In the genomic region with DNA sequence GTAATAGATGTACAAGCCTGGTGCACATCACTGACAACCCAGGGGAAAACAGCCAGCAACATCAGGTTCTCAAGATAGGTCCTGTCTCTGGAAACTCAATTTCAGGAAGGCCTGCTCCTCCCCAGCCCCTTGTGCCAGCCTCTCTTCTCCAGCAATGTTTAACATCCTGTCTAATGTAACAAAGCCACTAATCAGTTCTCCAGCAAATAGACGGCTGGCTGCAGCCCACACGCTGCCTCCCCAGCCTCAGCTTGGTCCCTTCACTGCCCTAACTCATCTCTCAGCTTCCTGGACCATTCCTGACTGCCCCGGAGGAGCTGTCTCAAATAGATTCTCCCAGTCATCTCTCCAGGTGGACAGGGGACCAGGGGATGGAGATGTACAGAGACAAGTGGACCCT, we compare ENCODE assay signal across 10 cellular contexts. TPM values are rescaled to one million over a fixed set of nuclear protein-coding genes. Genes with fewer than 3 reads are reported as not detected.
DNase-seq lines count a peak whose midpoint lies in the region; ATAC-seq and TF ChIP-seq lines count a peak whose summit lies in the region.
"Had no signal": no experiment of that assay in that cellular context is flagged by ENCODE, and none has a peak within 500 bp of the region (broad histone marks: within the 10 kb centered on the region; RNA-seq: fewer than 3 reads in every experiment).

No MANE protein-coding gene starts in this region.

- H3K4me1 Mint-ChIP-seq in activated CD8-positive, alpha-beta T cell treated with anti-CD3 and anti-CD28 coated beads, Interleukin-2, amount 10 ng/mL, durations not matched to agents 7 days and 5 days (ENCODE audit: low read depth) = peaks cover 7% of the 10 kb centered on the region

- DNase-seq in SK-N-SH (no peak), renal cortical epithelial cell (ENCODE audit: low read depth) (peak; percentile 21), cerebellum (ENCODE audit: low spot score) (no peak), GM13976 (ENCODE audit: low spot score) (no peak), HuH-7 (ENCODE audit: low spot score) (no peak)
- no peak for DNase-seq in activated CD8-positive, alpha-beta T cell treated with anti-CD3 and anti-CD28 coated beads, Interleukin-2, amount 10 ng/mL, durations not matched to agents 7 days and 5 days
- DNase-seq: activated gamma-delta T cell treated with Interleukin-2 at 50 U/mL for 16 hours, AML-193 had no signal

- no peaks in the 10 kb centered on the region for H3K9me2 ChIP-seq in SK-N-SH

- H3K4me3 ChIP-seq in ACC112 (ENCODE audit: low read depth, low read length) (no peak overlapping the region), SK-N-SH (ENCODE audit: low read depth in 2 of 2, low read length in 1 of 2) (no peak overlapping the region), gastroesophageal sphincter (no peak overlapping the region)

- no peaks in the 10 kb centered on the region for H3K9me3 Mint-ChIP-seq in activated CD8-positive, alpha-beta T cell treated with anti-CD3 and anti-CD28 coated beads, Interleukin-2, amount 10 ng/mL, durations not matched to agents 7 days and 5 days (ENCODE audit: insufficient read depth)

- H3K27ac Mint-ChIP-seq in activated CD8-positive, alpha-beta T cell treated with anti-CD3 and anti-CD28 coated beads, Interleukin-2, amount 10 ng/mL, durations not matched to agents 7 days and 5 days = no peak overlapping the region

- no peak for TF ChIP-seq POLR2A in gastroesophageal sphincter (IDR thresholded peaks at IDR 0.05)

- no peak for ATAC-seq in gastroesophageal sphincter
- ATAC-seq in activated CD8-positive, alpha-beta T cell treated with anti-CD3 and anti-CD28 coated beads, Interleukin-2, amount 10 ng/mL, durations not matched to agents 7 days and 5 days = no peak

- no peaks in the 10 kb centered on the region for H4K20me1 ChIP-seq in SK-N-SH (ENCODE audit: insufficient read depth)

- POLR2A ChIA-PET in SK-N-SH (lab: Yijun Ruan, JAX) = no interaction called here
- POLR2A ChIA-PET in activated CD8-positive, alpha-beta T cell treated with anti-CD3 and anti-CD28 coated beads, Interleukin-2, amount 10 ng/mL, durations not matched to agents 7 days and 5 days (lab: Charles Lee) = no interaction called here

- H3K4me3 Mint-ChIP-seq in activated CD8-positive, alpha-beta T cell treated with anti-CD3 and anti-CD28 coated beads, Interleukin-2, amount 10 ng/mL, durations not matched to agents 7 days and 5 days = no peak overlapping the region

- peak overlapping the region; percentile 80; the same call in 1 of the 2 replicates for H3K4me2 ChIP-seq in SK-N-SH

- peaks cover 30% of the 10 kb centered on the region for H3F3A ChIP-seq in SK-N-SH (replicated peaks; ENCODE audit: insufficient read depth)

- H3K27me3 ChIP-seq in ACC112 (ENCODE audit: insufficient read depth, low read length) (no peaks in the 10 kb centered on the region), SK-N-SH (ENCODE audit: insufficient read depth) (no peaks in the 10 kb centered on the region), gastroesophageal sphincter (no peaks in the 10 kb centered on the region)

- H3K79me2 ChIP-seq in ACC112 (ENCODE audit: control insufficient read depth, insufficient read depth, low read length, unreplicated experiment) (peaks cover 3% of the 10 kb centered on the region), SK-N-SH (ENCODE audit: insufficient read depth) (peaks cover 37% of the 10 kb centered on the region)

- peak overlapping the region; percentile 56; the same call in 1 of the 2 replicates for H3K9ac ChIP-seq in SK-N-SH

- H2AFZ ChIP-seq in ACC112 (ENCODE audit: low read length, unreplicated experiment) = no peak overlapping the region
- H2AFZ ChIP-seq in SK-N-SH (ENCODE audit: low read depth) = no peak overlapping the region

- TF ChIP-seq EP300 in SK-N-SH (IDR thresholded peaks at IDR 0.05; ENCODE audit: borderline replicate concordance in 1 of 2, low read depth in 1 of 2, low read length in 1 of 2) = no peak
- no peak for TF ChIP-seq EP300 in gastroesophageal sphincter (IDR thresholded peaks at IDR 0.05)

- peaks cover 6% of the 10 kb centered on the region for H3K27me3 Mint-ChIP-seq in activated CD8-positive, alpha-beta T cell treated with anti-CD3 and anti-CD28 coated beads, Interleukin-2, amount 10 ng/mL, durations not matched to agents 7 days and 5 days (ENCODE audit: low read depth)

- H3K27ac ChIP-seq in ACC112 (ENCODE audit: low read depth, low read length) (peak overlapping the region; percentile 97), SK-N-SH (ENCODE audit: low read depth in 2 of 2, low read length in 1 of 2) (peak overlapping the region; percentile 80 to 96), gastroesophageal sphincter (peak overlapping the region; percentile 89 to 97 (median 96))

- in situ Hi-C loops in GM13976 (cut with MboI; ENCODE audit: low sequenced_read_pairs, unreplicated experiment) = no loop called here

- TF ChIP-seq CTCF in SK-N-SH (IDR thresholded peaks at IDR 0.05) = no peak
- no peak for TF ChIP-seq CTCF in gastroesophageal sphincter (IDR thresholded peaks at IDR 0.05)
- TF ChIP-seq CTCF in GM13976 (IDR thresholded peaks at IDR 0.05; ENCODE audit: borderline replicate concordance, control extremely low read depth, extremely low read depth, insufficient read depth, missing control alignments) = no peak

- CTCF ChIA-PET in SK-N-SH (lab: Yijun Ruan, JAX) = interaction anchor here (0.9 kb wide), 1 partner anchor 90 kb away, joined by 4 read pairs; a partner anchor contains a TSS
- CTCF ChIA-PET in activated CD8-positive, alpha-beta T cell treated with anti-CD3 and anti-CD28 coated beads, Interleukin-2, amount 10 ng/mL, durations not matched to agents 7 days and 5 days (lab: Charles Lee) = no interaction called here

- no peak for TF ChIP-seq RAD21 in SK-N-SH (IDR thresholded peaks at IDR 0.05; ENCODE audit: low read length)

- 53% methylated on average over 3 of the region's 3 CpGs for WGBS in SK-N-SH (ENCODE audit: low lambda C conversion rate)
- WGBS in gastroesophageal sphincter (ENCODE audit: low coverage in 1 of 2), 2 donors = 0% methylated on average over 1 to 2 of the region's 3 CpGs

- peaks cover 53% of the 10 kb centered on the region for H3K4me1 ChIP-seq in ACC112 (ENCODE audit: control insufficient read depth, insufficient read depth, low read length, unreplicated experiment)
- H3K4me1 ChIP-seq in SK-N-SH (ENCODE audit: control insufficient read depth in 1 of 2, insufficient read depth in 2 of 2, low read depth in 1 of 2, low read length in 1 of 2) = peaks cover 29 to 57% of the 10 kb centered on the region in 2 experiments; a peak in 3 of 4 replicates
- H3K4me1 ChIP-seq in gastroesophageal sphincter = peaks cover 43 to 100% (median 73%) of the 10 kb centered on the region in 3 donors

- H3K36me3 ChIP-seq in ACC112 (ENCODE audit: insufficient read depth, low read length) (no peaks in the 10 kb centered on the region; the same call in 1 of the 2 replicates), SK-N-SH (replicated peaks in 1 of 2; ENCODE audit: control insufficient read depth in 1 of 2, insufficient read depth in 2 of 2, low read length in 1 of 2) (peaks cover 7 to 17% of the 10 kb centered on the region in 2 experiments), gastroesophageal sphincter (peaks cover 0 to 29% of the 10 kb centered on the region in 2 donors)

- H3K9me3 ChIP-seq in SK-N-SH = no peaks in the 10 kb centered on the region
- H3K9me3 ChIP-seq in gastroesophageal sphincter = no peaks in the 10 kb centered on the region

- H3K36me3 Mint-ChIP-seq in activated CD8-positive, alpha-beta T cell treated with anti-CD3 and anti-CD28 coated beads, Interleukin-2, amount 10 ng/mL, durations not matched to agents 7 days and 5 days (ENCODE audit: low read depth) = no peaks in the 10 kb centered on the region

TF ChIP-seq in SK-N-SH, 30 proteins besides CTCF, POLR2A, EP300 and RAD21:
- no peak for TF ChIP-seq FOXM1 (IDR thresholded peaks at IDR 0.05; ENCODE audit: low read depth)
- TF ChIP-seq, protein P1, sequence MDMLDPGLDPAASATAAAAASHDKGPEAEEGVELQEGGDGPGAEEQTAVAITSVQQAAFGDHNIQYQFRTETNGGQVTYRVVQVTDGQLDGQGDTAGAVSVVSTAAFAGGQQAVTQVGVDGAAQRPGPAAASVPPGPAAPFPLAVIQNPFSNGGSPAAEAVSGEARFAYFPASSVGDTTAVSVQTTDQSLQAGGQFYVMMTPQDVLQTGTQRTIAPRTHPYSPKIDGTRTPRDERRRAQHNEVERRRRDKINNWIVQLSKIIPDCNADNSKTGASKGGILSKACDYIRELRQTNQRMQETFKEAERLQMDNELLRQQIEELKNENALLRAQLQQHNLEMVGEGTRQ (IDR thresholded peaks at IDR 0.05; ENCODE audit: borderline replicate concordance, low read depth, low read length) = no peak
- TF ChIP-seq RFX5 (IDR thresholded peaks at IDR 0.05; ENCODE audit: low read length) = no peak
- TF ChIP-seq SIN3A (IDR thresholded peaks at IDR 0.05; ENCODE audit: borderline replicate concordance, low read depth, low read length) = no peak

RNA-seq across cellular contexts. Expression of a gene that starts 37.8 kb away (rescaled TPM):
- polyA plus RNA-seq in SK-N-SH (2012; rRNA removed) = 752 and 1,162 TPM in 2 replicates
- polyA plus RNA-seq in SK-N-SH (2012; cell fraction: cytosol; rRNA removed) = 1,039 and 1,258 TPM in 2 replicates
- polyA plus RNA-seq in SK-N-SH (2012; cell fraction: nucleus; rRNA removed) = 308 and 341 TPM in 2 replicates
- total RNA-seq in gastroesophageal sphincter (1,000 to 10,000 TPM in 1 of 4 donors, 100 to 1,000 TPM in 3; 706 to 1,423 (median 903) TPM), renal cortical epithelial cell (305 and 645 TPM in 2 replicates), cerebellum (430 TPM)
- 100 to 1,000 TPM; 716 to 768 TPM for total RNA-seq in activated CD8-positive, alpha-beta T cell treated with anti-CD3 and anti-CD28 coated beads, Interleukin-2, amount 10 ng/mL, durations not matched to agents 7 days and 5 days

RNA-seq across cellular contexts. Expression of a gene that starts 37.9 kb away (rescaled TPM):
- polyA plus RNA-seq in SK-N-SH (2012; rRNA removed) = 6.4 and 8.0 TPM in 2 replicates
- 2.5 and 2.7 TPM in 2 replicates for polyA plus RNA-seq in SK-N-SH (2012; cell fraction: cytosol; rRNA removed)
- 44.1 and 62.7 TPM in 2 replicates for polyA plus RNA-seq in SK-N-SH (2012; cell fraction: nucleus; rRNA removed)
- total RNA-seq in gastroesophageal sphincter = 10 to 100 TPM in 1 of 4 donors, 1 to 10 TPM in 3; 1.4 to 12.9 (median 3.1) TPM
- total RNA-seq in renal cortical epithelial cell = 4.7 and 7.5 TPM in 2 replicates
- total RNA-seq in cerebellum = 4.9 TPM
- 10 to 100 TPM; 28.1 to 28.2 TPM for total RNA-seq in activated CD8-positive, alpha-beta T cell treated with anti-CD3 and anti-CD28 coated beads, Interleukin-2, amount 10 ng/mL, durations not matched to agents 7 days and 5 days
